Comparison of ENCODE assay signal across 8 cellular contexts in genomic region chr22:40635008-40635939, GRCh38. TPM values are rescaled to one million over a fixed set of nuclear protein-coding genes. Genes with fewer than 3 reads are reported as not detected.
DNase-seq lines count a peak whose midpoint lies in the region; ATAC-seq, FAIRE-seq and TF ChIP-seq lines count a peak whose summit lies in the region.

No MANE protein-coding gene starts in this region.

- TF ChIP-seq CTCF in A549 (IDR thresholded peaks at IDR 0.05) (no peak), KMS-11 (conservative IDR thresholded peaks at IDR 0.05; ENCODE audit: low read depth, low read length) (no peak), mucosa of descending colon (IDR thresholded peaks at IDR 0.05) (no peak)

- TF ChIP-seq EP300 in A549 (IDR thresholded peaks at IDR 0.05), result no peak

- 14% methylated on average over 20 of the region's 21 CpGs for whole genome bisulfite sequencing in A549 (ENCODE audit: missing lambda C conversion rate)

- H2AFZ ChIP-seq in KMS-11 (ENCODE audit: low read depth), result peak overlapping the region; percentile 72; the same call in 1 of the 2 replicates

- H3K4me2 ChIP-seq in A549 (peak overlapping the region; percentile 86), KMS-11 (peak overlapping the region; percentile 98)

- no peaks in the 10 kb centered on the region for H3K27me3 ChIP-seq in KMS-11 (ENCODE audit: insufficient read depth, low read depth)

- FAIRE-seq in A549 (lab: Jason Lieb, UNC), result no peak

- no peaks in the 10 kb centered on the region for H3K36me3 ChIP-seq in KMS-11 (ENCODE audit: insufficient read depth)
- peaks cover 6% of the 10 kb centered on the region for H3K36me3 ChIP-seq in mucosa of descending colon (ENCODE audit: low read depth)

- TF ChIP-seq POLR2A in A549 (IDR thresholded peaks at IDR 0.05; ENCODE audit: low read length), result no peak

- no peaks in the 10 kb centered on the region for H3K9me3 ChIP-seq in A549
- H3K9me3 ChIP-seq in mucosa of descending colon, result no peaks in the 10 kb centered on the region

- H4K20me1 ChIP-seq in KMS-11 (ENCODE audit: insufficient read depth), result peaks cover 10% of the 10 kb centered on the region

- H3K79me2 ChIP-seq in KMS-11 (ENCODE audit: insufficient read depth, low read depth), result peaks cover 49% of the 10 kb centered on the region

- H3K4me3 ChIP-seq in A549, result peak overlapping the region; percentile 98
- no peak overlapping the region for H3K4me3 ChIP-seq in KMS-11 (IDR thresholded peaks at IDR 0.05; ENCODE audit: insufficient read depth, low read depth, low read length)
- H3K4me3 ChIP-seq in mucosa of descending colon, result peak overlapping the region; percentile 83

- H3K27ac ChIP-seq in A549 (peak overlapping the region; percentile 89 to 97), KMS-11 (no peak overlapping the region)

- POLR2A ChIA-PET in A549 (lab: Yijun Ruan, JAX), result interaction anchor here (1.9 kb wide), 1 partner anchor 137 kb away, joined by 7 read pairs; no protein-coding TSS in a partner anchor

- CTCF ChIA-PET in A549 (lab: Yijun Ruan, JAX), result interaction anchor here (0.8 to 3.8 kb wide), 5 partner anchors 11 to 199 kb away, joined by 3 to 12 read pairs (median 7); no protein-coding TSS in a partner anchor

- TF ChIP-seq RAD21 in A549 (conservative IDR thresholded peaks at IDR 0.05 in 1 of 2, IDR thresholded peaks at IDR 0.05 in 1 of 2), result no peak

- H3K4me1 ChIP-seq in A549 (peaks cover 56% of the 10 kb centered on the region), KMS-11 (ENCODE audit: low read depth, poor library complexity, severe bottlenecking) (peaks cover 10% of the 10 kb centered on the region), mucosa of descending colon (ENCODE audit: low read depth) (peaks cover 4% of the 10 kb centered on the region)

- DNase-seq in A549 (ENCODE audit: low read depth in 1 of 2, low spot score in 1 of 2) (no peak), dedifferentiated amniotic fluid mesenchymal stem cell (ENCODE audit: extremely low spot score) (peak; percentile 52), mucosa of descending colon (no peak), H4 (ENCODE audit: low spot score) (no peak), middle frontal gyrus (ENCODE audit: extremely low spot score, low spot score) (no peak)
- no peak for DNase-seq in activated effector memory CD4-positive, alpha-beta T cell treated with Interleukin-2 at 50 U/mL for 16 hours

- peak overlapping the region; percentile 69; the same call in 1 of the 2 replicates for H3K9ac ChIP-seq in KMS-11

- intact Hi-C loops in mucosa of descending colon (cut with DNase I, micrococcal nuclease), result no loop called here

- ATAC-seq in A549 (no peak), mucosa of descending colon (no peak), GM18519 (IDR thresholded peaks at IDR 0.05; ENCODE audit: low FRiP score, unreplicated experiment) (no peak)

TF ChIP-seq in A549, 52 proteins besides CTCF, POLR2A, EP300 and RAD21:
- TF ChIP-seq FOSB (CRISPR knock-in tag; IDR thresholded peaks at IDR 0.05) (no peak), CEBPB (IDR thresholded peaks at IDR 0.05) (no peak), HMGXB4 (CRISPR knock-in tag; IDR thresholded peaks at IDR 0.05; ENCODE audit: borderline replicate concordance) (no peak), REST (IDR thresholded peaks at IDR 0.05) (no peak), ZC3H11A (IDR thresholded peaks at IDR 0.05) (no peak), E2F6 (IDR thresholded peaks at IDR 0.05; ENCODE audit: borderline replicate concordance, low read depth) (no peak), GATA3 (IDR thresholded peaks at IDR 0.05; ENCODE audit: borderline replicate concordance) (no peak), FOXS1 (CRISPR knock-in tag; IDR thresholded peaks at IDR 0.05) (no peak), JUNB (IDR thresholded peaks at IDR 0.05) (no peak), ZSCAN20 (CRISPR knock-in tag; IDR thresholded peaks at IDR 0.05) (no peak), MAZ (IDR thresholded peaks at IDR 0.05; ENCODE audit: borderline replicate concordance, low read depth, low read length) (no peak), EHMT2 (IDR thresholded peaks at IDR 0.05; ENCODE audit: low read depth) (no peak), SMC3 (IDR thresholded peaks at IDR 0.05) (no peak), RARB (CRISPR knock-in tag; IDR thresholded peaks at IDR 0.05) (no peak), MAFK (IDR thresholded peaks at IDR 0.05; ENCODE audit: partially characterized antibody) (no peak), CBX2 (IDR thresholded peaks at IDR 0.05; ENCODE audit: borderline replicate concordance, low read depth) (no peak), HES2 (IDR thresholded peaks at IDR 0.05) (no peak), CBX8 (IDR thresholded peaks at IDR 0.05) (no peak)

RNA-seq across cellular contexts. Expression of gene MRTFA, which starts 1.2 kb away (rescaled TPM):
- polyA plus RNA-seq in A549 (2011; rRNA removed) (6.8 and 12.8 TPM in 2 replicates), A549 (2017; fragmentation: RNase III; extraction: RNeasy Plus Mini Kit Qiagen cat#74134 plus additional on column Dnase treatment) (41.6 to 48.5 TPM (median 48.3 TPM) in 3 replicates)
- polyA plus RNA-seq in A549 (2012; cell fraction: cytosol; rRNA removed), result 10.8 and 13.9 TPM in 2 replicates
- polyA plus RNA-seq in A549 (2012; cell fraction: nucleus; rRNA removed), result 42.4 and 49.9 TPM in 2 replicates
- polyA minus RNA-seq in A549 (2011; rRNA and poly(A)+ RNA removed), result 52.3 and 59.4 TPM in 2 replicates
- total RNA-seq in mucosa of descending colon, result 10 to 100 TPM; 32.4 to 45.3 (median 35.0) TPM
- 13.6 and 20.5 TPM in 2 replicates for total RNA-seq in H4 (2014; rRNA removed; shearing (Covaris generic))

RNA-seq across cellular contexts. Expression of gene MCHR1, which starts 44.0 kb away (rescaled TPM):
- polyA plus RNA-seq in A549 (2011; rRNA removed) (not detected in 2 replicates), A549 (2017; fragmentation: RNase III; extraction: RNeasy Plus Mini Kit Qiagen cat#74134 plus additional on column Dnase treatment) (not detected in 3 replicates)
- 0.05 and 0.09 TPM in 2 replicates for polyA plus RNA-seq in A549 (2012; cell fraction: cytosol; rRNA removed)
- polyA plus RNA-seq in A549 (2012; cell fraction: nucleus; rRNA removed), result 0.28 TPM in 1 of 2 replicates, not detected in the other
- 0.33 TPM in 1 of 2 replicates, not detected in the other for polyA minus RNA-seq in A549 (2011; rRNA and poly(A)+ RNA removed)
- under 1 TPM in 1 of 3 donors, not detected in 2; 0.41 TPM for total RNA-seq in mucosa of descending colon
- not detected in 2 replicates for total RNA-seq in H4 (2014; rRNA removed; shearing (Covaris generic))
